In genomic region chr18:56226025-56226424, GRCh38 we compare ENCODE assay signal across 39 cellular contexts.
"Had no signal": no experiment of that assay in that cellular context is flagged by ENCODE, and none has a peak within 500 bp of the region (broad histone marks: within the 10 kb centered on the region; RNA-seq: fewer than 3 reads in every experiment).

No MANE protein-coding gene starts in this region.

- H3K27me3 ChIP-seq: ascending aorta, cardiac muscle cell had no signal

- H3K27me3 Mint-ChIP-seq: activated CD4-positive, alpha-beta memory T cell treated with anti-CD3 and anti-CD28 coated beads for 36 hours; activated CD4-positive, alpha-beta T cell treated with anti-CD3 and anti-CD28 coated beads, Interleukin-2, amount 10 ng/mL, durations not matched to agents 24 days and 14 days; activated CD8-positive, alpha-beta memory T cell treated with anti-CD3 and anti-CD28 coated beads, Interleukin-2, amount 10 ng/mL, durations not matched to agents 7 days and 5 days; activated naive CD4-positive, alpha-beta T cell treated with anti-CD3 and anti-CD28 coated beads, Interleukin-2, amount 10 ng/mL, durations not matched to agents 7 days and 5 days; activated naive CD4-positive, alpha-beta T cell treated with anti-CD3 and anti-CD28 coated beads, Interleukin-2, amount 50 U/mL, for 24 hours; activated naive CD8-positive, alpha-beta T cell; activated naive CD8-positive, alpha-beta T cell treated with anti-CD3 and anti-CD28 coated beads, Interleukin-2, amount 10 ng/mL, durations not matched to agents 7 days and 5 days; activated naive CD8-positive, alpha-beta T cell treated with anti-CD3 and anti-CD28 coated beads, Interleukin-2, amount 50 U/mL, for 24 hours; activated T-cell treated with anti-CD3 and anti-CD28 coated beads, Interleukin-2, amount 50 U/mL, for 24 hours; brain; central memory CD8-positive, alpha-beta T cell had no signal

- H3K4me3 Mint-ChIP-seq: activated CD4-positive, alpha-beta memory T cell treated with anti-CD3 and anti-CD28 coated beads for 36 hours; activated CD4-positive, alpha-beta T cell treated with anti-CD3 and anti-CD28 coated beads, Interleukin-2, amount 10 ng/mL, durations not matched to agents 24 days and 14 days; activated CD8-positive, alpha-beta memory T cell treated with anti-CD3 and anti-CD28 coated beads, Interleukin-2, amount 10 ng/mL, durations not matched to agents 7 days and 5 days; activated CD8-positive, alpha-beta T cell treated with anti-CD3 and anti-CD28 coated beads, Interleukin-2, amount 10 ng/mL, durations not matched to agents 7 days and 5 days; activated naive CD4-positive, alpha-beta T cell treated with anti-CD3 and anti-CD28 coated beads, Interleukin-2, amount 10 ng/mL, durations not matched to agents 7 days and 5 days; activated naive CD4-positive, alpha-beta T cell treated with anti-CD3 and anti-CD28 coated beads, Interleukin-2, amount 50 U/mL, for 24 hours; activated naive CD8-positive, alpha-beta T cell; activated naive CD8-positive, alpha-beta T cell treated with anti-CD3 and anti-CD28 coated beads, Interleukin-2, amount 10 ng/mL, durations not matched to agents 7 days and 5 days; activated naive CD8-positive, alpha-beta T cell treated with anti-CD3 and anti-CD28 coated beads, Interleukin-2, amount 50 U/mL, for 24 hours; activated T-cell treated with anti-CD3 and anti-CD28 coated beads, Interleukin-2, amount 50 U/mL, for 24 hours; brain; central memory CD8-positive, alpha-beta T cell; T-helper 1 cell treated with Interleukin-12 subunit alpha and Interleukin-12 subunit beta and Interleukin-4 antibody, amounts not matched to agents 30 μg/mL and 1 μg/mL, for 36 hours; T-helper 2 cell treated with Interferon-gamma antibody and Interleukin-4, amounts not matched to agents 5 μg/mL and 100 μg/mL, for 36 hours; WTC11 had no signal

- H3K4me3 ChIP-seq: ascending aorta, cardiac muscle cell had no signal

- H3K27ac ChIP-seq: ascending aorta, cardiac muscle cell, VCaP had no signal

- DNase-seq: activated CD4-positive, alpha-beta memory T cell treated with anti-CD3 and anti-CD28 coated beads for 36 hours; activated CD4-positive, alpha-beta T cell treated with anti-CD3 and anti-CD28 coated beads for 4 hours; activated CD4-positive, alpha-beta T cell treated with anti-CD3 and anti-CD28 coated beads, Interleukin-2, amount 10 ng/mL, durations not matched to agents 24 days and 14 days; activated CD4-positive, alpha-beta T cell treated with anti-CD3 and anti-CD28 coated beads, Interleukin-2, amount 50 U/mL, for 1 hour; activated CD4-positive, alpha-beta T cell treated with anti-CD3 and anti-CD28 coated beads, Interleukin-2, amount 50 U/mL, for 4 hours; activated CD4-positive, CD25-positive, alpha-beta regulatory T cell; activated CD8-positive, alpha-beta memory T cell treated with anti-CD3 and anti-CD28 coated beads for 24 hours; activated CD8-positive, alpha-beta memory T cell treated with anti-CD3 and anti-CD28 coated beads, Interleukin-2, amount 10 ng/mL, durations not matched to agents 7 days and 5 days; activated CD8-positive, alpha-beta memory T cell treated with anti-CD3 and anti-CD28 coated beads, Interleukin-2, amount 50 U/mL, for 48 hours; activated CD8-positive, alpha-beta T cell treated with anti-CD3 and anti-CD28 coated beads, Interleukin-2, amount 10 ng/mL, durations not matched to agents 7 days and 5 days; activated effector memory CD4-positive, alpha-beta T cell treated with Interleukin-2 at 50 U/mL for 16 hours; activated gamma-delta T cell; activated naive CD4-positive, alpha-beta T cell treated with anti-CD3 and anti-CD28 coated beads, Interleukin-2, amount 10 ng/mL, durations not matched to agents 7 days and 5 days; activated naive CD4-positive, alpha-beta T cell treated with Interleukin-2 at 50 U/mL for 16 hours; activated naive CD8-positive, alpha-beta T cell treated with anti-CD3 and anti-CD28 coated beads, Interleukin-2, amount 10 ng/mL, durations not matched to agents 7 days and 5 days; activated naive CD8-positive, alpha-beta T cell treated with anti-CD3 and anti-CD28 coated beads, Interleukin-2, amount 50 U/mL, for 24 hours; activated T-cell treated with anti-CD3 and anti-CD28 coated beads, Interleukin-2, amount 50 U/mL, for 24 hours; activated T-cell treated with anti-CD3 and anti-CD28 coated beads, Interleukin-2, amount 50 U/mL, for 48 hours; amygdala; anterior cingulate cortex; caudate nucleus; cerebellar nuclear complex; T-helper 1 cell; T-helper 2 cell; T-helper 9 cell had no signal

- H3K9me3 Mint-ChIP-seq: activated CD4-positive, alpha-beta T cell treated with anti-CD3 and anti-CD28 coated beads, Interleukin-2, amount 10 ng/mL, durations not matched to agents 24 days and 14 days had no signal

- H3K4me1 Mint-ChIP-seq: activated CD4-positive, alpha-beta T cell treated with anti-CD3 and anti-CD28 coated beads, Interleukin-2, amount 10 ng/mL, durations not matched to agents 24 days and 14 days; activated CD8-positive, alpha-beta memory T cell treated with anti-CD3 and anti-CD28 coated beads, Interleukin-2, amount 10 ng/mL, durations not matched to agents 7 days and 5 days; activated naive CD4-positive, alpha-beta T cell treated with anti-CD3 and anti-CD28 coated beads, Interleukin-2, amount 10 ng/mL, durations not matched to agents 7 days and 5 days; activated naive CD4-positive, alpha-beta T cell treated with anti-CD3 and anti-CD28 coated beads, Interleukin-2, amount 50 U/mL, for 24 hours; activated naive CD8-positive, alpha-beta T cell treated with anti-CD3 and anti-CD28 coated beads, Interleukin-2, amount 10 ng/mL, durations not matched to agents 7 days and 5 days; activated naive CD8-positive, alpha-beta T cell treated with anti-CD3 and anti-CD28 coated beads, Interleukin-2, amount 50 U/mL, for 24 hours; brain; central memory CD8-positive, alpha-beta T cell; WTC11 had no signal

- H3K27ac Mint-ChIP-seq: activated CD4-positive, alpha-beta memory T cell treated with anti-CD3 and anti-CD28 coated beads for 36 hours; activated CD4-positive, alpha-beta T cell treated with anti-CD3 and anti-CD28 coated beads, Interleukin-2, amount 10 ng/mL, durations not matched to agents 24 days and 14 days; activated CD8-positive, alpha-beta memory T cell treated with anti-CD3 and anti-CD28 coated beads, Interleukin-2, amount 10 ng/mL, durations not matched to agents 7 days and 5 days; activated CD8-positive, alpha-beta T cell treated with anti-CD3 and anti-CD28 coated beads, Interleukin-2, amount 10 ng/mL, durations not matched to agents 7 days and 5 days; activated naive CD4-positive, alpha-beta T cell treated with anti-CD3 and anti-CD28 coated beads, Interleukin-2, amount 10 ng/mL, durations not matched to agents 7 days and 5 days; activated naive CD4-positive, alpha-beta T cell treated with anti-CD3 and anti-CD28 coated beads, Interleukin-2, amount 50 U/mL, for 24 hours; activated naive CD8-positive, alpha-beta T cell; activated naive CD8-positive, alpha-beta T cell treated with anti-CD3 and anti-CD28 coated beads, Interleukin-2, amount 10 ng/mL, durations not matched to agents 7 days and 5 days; activated naive CD8-positive, alpha-beta T cell treated with anti-CD3 and anti-CD28 coated beads, Interleukin-2, amount 50 U/mL, for 24 hours; activated T-cell treated with anti-CD3 and anti-CD28 coated beads, Interleukin-2, amount 50 U/mL, for 24 hours; activated T-helper 2 cell treated with anti-CD3 and anti-CD28 coated beads, Interferon-gamma antibody, Interleukin-2, Interleukin-4, amounts not matched to agents 10 μg/mL and 5 μg/mL and 100 μg/mL, durations not matched to agents 14 hours and 24 hours and 36 hours; brain; T-helper 1 cell treated with Interleukin-12 subunit alpha and Interleukin-12 subunit beta and Interleukin-4 antibody, amounts not matched to agents 30 μg/mL and 1 μg/mL, for 36 hours; T-helper 2 cell treated with Interferon-gamma antibody and Interleukin-4, amounts not matched to agents 5 μg/mL and 100 μg/mL, for 36 hours; WTC11 had no signal

- H3K36me3 Mint-ChIP-seq: activated CD4-positive, alpha-beta memory T cell treated with anti-CD3 and anti-CD28 coated beads for 36 hours; activated CD8-positive, alpha-beta memory T cell treated with anti-CD3 and anti-CD28 coated beads, Interleukin-2, amount 10 ng/mL, durations not matched to agents 7 days and 5 days; activated naive CD4-positive, alpha-beta T cell treated with anti-CD3 and anti-CD28 coated beads, Interleukin-2, amount 10 ng/mL, durations not matched to agents 7 days and 5 days; activated naive CD4-positive, alpha-beta T cell treated with anti-CD3 and anti-CD28 coated beads, Interleukin-2, amount 50 U/mL, for 24 hours; activated naive CD8-positive, alpha-beta T cell; activated naive CD8-positive, alpha-beta T cell treated with anti-CD3 and anti-CD28 coated beads, Interleukin-2, amount 10 ng/mL, durations not matched to agents 7 days and 5 days; WTC11 had no signal

- H3K9me3 ChIP-seq: ascending aorta had no signal

- H3K36me3 ChIP-seq: ascending aorta, cardiac muscle cell had no signal

- ATAC-seq: activated CD4-positive, CD25-positive, alpha-beta regulatory T cell treated with anti-CD3 and anti-CD28 coated beads, Interleukin-2, amount 50 U/mL, for 24 hours; activated CD8-positive, alpha-beta memory T cell treated with anti-CD3 and anti-CD28 coated beads, Interleukin-2, amount 10 ng/mL, durations not matched to agents 7 days and 5 days; activated CD8-positive, alpha-beta T cell treated with anti-CD3 and anti-CD28 coated beads, Interleukin-2, amount 10 ng/mL, durations not matched to agents 7 days and 5 days; activated naive CD8-positive, alpha-beta T cell treated with anti-CD3 and anti-CD28 coated beads, Interleukin-2, amount 50 U/mL, for 24 hours; WTC11 had no signal

- H3K4me1 ChIP-seq: ascending aorta had no signal

- FAIRE-seq: bronchial epithelial cell, TTC549 had no signal
